Comparison of ENCODE assay signal across 19 cellular contexts in the genomic region with DNA sequence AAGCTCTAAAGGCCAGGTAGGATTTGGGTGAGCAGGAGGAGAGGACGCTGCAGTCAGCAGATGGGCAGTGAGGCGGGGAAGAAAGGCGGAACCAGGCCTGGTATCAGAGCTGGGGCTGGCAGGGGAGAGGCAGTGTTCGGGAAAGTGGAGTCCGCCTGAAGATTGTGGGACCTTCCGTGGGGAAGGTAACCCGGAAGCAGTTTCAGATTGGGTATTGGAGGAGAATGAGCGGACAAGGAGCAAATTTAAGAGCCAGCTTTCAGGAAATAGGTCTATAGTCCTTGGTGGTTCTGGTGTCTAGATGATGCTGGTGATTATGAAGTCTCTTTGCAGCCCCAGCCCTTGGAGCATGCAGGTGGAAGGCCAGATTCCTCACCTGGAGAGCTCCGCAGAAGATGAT. TPM values are rescaled to one million over a fixed set of nuclear protein-coding genes. Genes with fewer than 3 reads are reported as not detected.
DNase-seq lines count a peak whose midpoint lies in the region; ATAC-seq, FAIRE-seq and TF ChIP-seq lines count a peak whose summit lies in the region.
"Had no signal": no experiment of that assay in that cellular context is flagged by ENCODE, and none has a peak within 500 bp of the region (broad histone marks: within the 10 kb centered on the region; RNA-seq: fewer than 3 reads in every experiment).

No MANE protein-coding gene starts in this region.

- no TSS peak for BruUV-seq in K562 (replicated peaks; lab: Mats Ljungman, UMichigan)

- H4K20me1 ChIP-seq in GM23338 (replicated peaks; ENCODE audit: insufficient read depth) = peaks cover 89% of the 10 kb centered on the region
- no peaks in the 10 kb centered on the region for H4K20me1 ChIP-seq in K562 (replicated peaks; ENCODE audit: control insufficient read depth, insufficient read depth, low read length)

- peaks cover 17% of the 10 kb centered on the region for H3F3A ChIP-seq in GM23338 (replicated peaks; ENCODE audit: low read depth)

- H3K9me3 ChIP-seq in K562 (replicated peaks; ENCODE audit: control insufficient read depth, insufficient read depth, low read depth, low read length) (no peaks in the 10 kb centered on the region; the same call in 1 of the 2 replicates), parathyroid adenoma (ENCODE audit: control insufficient read depth, low read length) (no peaks in the 10 kb centered on the region)
- H3K9me3 ChIP-seq: A549 had no signal

- TF ChIP-seq CTCF in GM23338 (conservative IDR thresholded peaks at IDR 0.05; ENCODE audit: low read depth in 2 of 2) (no peak), K562 (IDR thresholded peaks at IDR 0.05 in 2 of 3, conservative IDR thresholded peaks at IDR 0.05 in 1 of 3; ENCODE audit: insufficient read depth in 2 of 3, low read depth in 1 of 3, low read length in 3 of 3) (no peak), nephron (IDR thresholded peaks at IDR 0.05; ENCODE audit: unreplicated experiment in 3 of 3) (no peak), parathyroid adenoma (IDR thresholded peaks at IDR 0.05) (no peak)

- no peak for FAIRE-seq in K562 (lab: Jason Lieb, UNC)
- FAIRE-seq: A549, GM19239, H54 had no signal

- H3K4me3 Mint-ChIP-seq in GM23338 (no peak overlapping the region), nephron (no peak overlapping the region)
- H3K4me3 Mint-ChIP-seq: CD4-positive, alpha-beta T cell; HFFc6 had no signal

- H3K4me2 ChIP-seq in GM23338 (no peak overlapping the region), K562 (ENCODE audit: insufficient read depth, low read length) (no peak overlapping the region), parathyroid adenoma (ENCODE audit: low read length) (no peak overlapping the region)
- H3K4me2 ChIP-seq: A549 had no signal

- in situ Hi-C loops in K562 (cut with MboI) = no loop called here

- POLR2A ChIA-PET in K562 (lab: Yijun Ruan, JAX) = no interaction called here

- H3K4me3 ChIP-seq in GM23338 (no peak overlapping the region), K562 (no peak overlapping the region), parathyroid adenoma (ENCODE audit: low read depth, low read length) (no peak overlapping the region)
- H3K4me3 ChIP-seq: A549 had no signal

- H3K36me3 ChIP-seq in GM23338 (ENCODE audit: insufficient read depth) (no peaks in the 10 kb centered on the region), K562 (ENCODE audit: control insufficient read depth, insufficient read depth, low read length) (no peaks in the 10 kb centered on the region), parathyroid adenoma (ENCODE audit: control insufficient read depth, insufficient read depth, low read length) (no peaks in the 10 kb centered on the region)

- no peak for ATAC-seq in GM23338
- ATAC-seq in K562 = no peak
- ATAC-seq: A549, HCT116 had no signal

- intact Hi-C loops in K562 (cut with micrococcal nuclease) = no loop called here

- TF ChIP-seq EP300 in K562 (IDR thresholded peaks at IDR 0.05; ENCODE audit: low read length) = no peak

- no peaks in the 10 kb centered on the region for H3K9me1 ChIP-seq in K562 (ENCODE audit: control insufficient read depth, insufficient read depth, low read length)

- H3K27ac ChIP-seq in GM23338 (ENCODE audit: low read depth) = 0 out of 2 replicates have a peak overlapping the region, but pooled peaks have one; percentile 66
- H3K27ac ChIP-seq in K562 (ENCODE audit: extremely low read depth, low read depth, low read length) = no peak overlapping the region
- peak overlapping the region; percentile 89 for H3K27ac ChIP-seq in parathyroid adenoma
- H3K27ac ChIP-seq: 22Rv1, A549, C4-2B had no signal

- no peak overlapping the region for H2AFZ ChIP-seq in GM23338
- no peak overlapping the region for H2AFZ ChIP-seq in K562 (ENCODE audit: low read depth, low read length)
- H2AFZ ChIP-seq in parathyroid adenoma = peak overlapping the region; percentile 72

- no peak for TF ChIP-seq POLR2A in K562 (conservative IDR thresholded peaks at IDR 0.05)

- H3K9me3 Mint-ChIP-seq in GM23338 (no peaks in the 10 kb centered on the region), nephron (no peaks in the 10 kb centered on the region)
- H3K9me3 Mint-ChIP-seq: CD4-positive, alpha-beta T cell; HFFc6 had no signal

- peaks cover 36% of the 10 kb centered on the region for H3K36me3 Mint-ChIP-seq in GM23338 (ENCODE audit: low read depth)
- peaks cover 26% of the 10 kb centered on the region for H3K36me3 Mint-ChIP-seq in nephron (ENCODE audit: low read depth)

- CTCF ChIA-PET in K562 (lab: Yijun Ruan, JAX; ENCODE audit: low intra/inter-chr PET ratio) = no interaction called here

- H3K27ac Mint-ChIP-seq in GM23338 (peak overlapping the region; percentile 4; the same call in 1 of the 2 replicates), nephron (peak overlapping the region; percentile 2 to 9 (median 4))
- H3K27ac Mint-ChIP-seq: CD4-positive, alpha-beta T cell had no signal

- no peak overlapping the region for H3K9ac ChIP-seq in K562 (ENCODE audit: insufficient read depth in 1 of 2, low read depth in 2 of 2, low read length in 2 of 2)
- H3K9ac ChIP-seq in parathyroid adenoma = no peak overlapping the region

- 3% methylated on average over 8 of the region's 9 CpGs for WGBS in K562 (ENCODE audit: insufficient coverage, low coverage, missing lambda C conversion rate)

- peaks cover 98% of the 10 kb centered on the region for H3K79me2 ChIP-seq in GM23338 (replicated peaks; ENCODE audit: insufficient read depth)
- no peaks in the 10 kb centered on the region for H3K79me2 ChIP-seq in K562 (ENCODE audit: control insufficient read depth, insufficient read depth, low read length)
- H3K79me2 ChIP-seq in parathyroid adenoma = peaks cover 5% of the 10 kb centered on the region

- H3K4me1 Mint-ChIP-seq in GM23338 (peaks cover 87% of the 10 kb centered on the region), nephron (peaks cover 78% of the 10 kb centered on the region)

- no peaks in the 10 kb centered on the region; the same call in 1 of the 2 replicates for H3K9me2 ChIP-seq in GM23338 (ENCODE audit: insufficient read depth)

- H3K4me1 ChIP-seq in GM23338 (ENCODE audit: insufficient read depth) = peaks cover 58% of the 10 kb centered on the region
- no peaks in the 10 kb centered on the region for H3K4me1 ChIP-seq in K562 (replicated peaks in 1 of 2; ENCODE audit: control insufficient read depth in 2 of 2, insufficient read depth in 2 of 2, low read length in 2 of 2)
- peaks cover 61% of the 10 kb centered on the region for H3K4me1 ChIP-seq in parathyroid adenoma

- H3K27me3 Mint-ChIP-seq in GM23338 (ENCODE audit: insufficient read depth, low read depth, poor library complexity) (peaks cover 14% of the 10 kb centered on the region), nephron (ENCODE audit: low read depth) (no peaks in the 10 kb centered on the region)

- TF ChIP-seq RAD21 in K562 (CRISPR knock-in tag; conservative IDR thresholded peaks at IDR 0.05 in 1 of 2, IDR thresholded peaks at IDR 0.05 in 1 of 2) = no peak

- H3K27me3 ChIP-seq in GM23338 (ENCODE audit: insufficient read depth) = no peaks in the 10 kb centered on the region
- peaks cover under 1 to 28% of the 10 kb centered on the region in 2 experiments; a peak in 4 of 5 replicates for H3K27me3 ChIP-seq in K562 (ENCODE audit: control insufficient read depth in 2 of 2, insufficient read depth in 2 of 2, low read length in 2 of 2)
- H3K27me3 ChIP-seq in parathyroid adenoma (ENCODE audit: control insufficient read depth, insufficient read depth, low read length) = no peaks in the 10 kb centered on the region

- DNase-seq in GM23338 (ENCODE audit: low spot score) (no peak), K562 (ENCODE audit: extremely low read depth in 1 of 4, low spot score in 3 of 4) (no peak), ureter (ENCODE audit: low spot score) (no peak), COR-L47 (lab: John Stamatoyannopoulos, UW) (no peak)
- DNase-seq in activated CD4-positive, alpha-beta T cell treated with anti-CD3 and anti-CD28 coated beads, Interleukin-2, amount 50 U/mL, for 4 hours = no peak
- DNase-seq: AML-193; Calu3; CD4-positive, alpha-beta T cell; DMS79 treated with DMSO at 0.1 percent for 48 hours; GF-D8 had no signal

TF ChIP-seq in GM23338, 12 proteins besides CTCF, POLR2A, EP300 and RAD21 (continues in another document):
- TF ChIP-seq ZNF114 (CRISPR knock-in tag; IDR thresholded peaks at IDR 0.05) (no peak), POLR2AphosphoS5 (IDR thresholded peaks at IDR 0.05; ENCODE audit: low read depth) (no peak)

TF ChIP-seq in K562, 482 proteins besides CTCF, POLR2A, EP300 and RAD21:
- peak; percentile 66; the same call in 1 of the 2 replicates for TF ChIP-seq NR2C1 (IDR thresholded peaks at IDR 0.05)
- TF ChIP-seq NR2C1 (tag; IDR thresholded peaks at IDR 0.05) = 0 out of 2 replicates have a peak, but pooled peaks have one; percentile 58
- no peak for TF ChIP-seq XRCC4 (IDR thresholded peaks at IDR 0.05; ENCODE audit: extremely low read depth, insufficient read depth, insufficient read length)
TF ChIP-seq in K562: peak in this region for 1.

RNA-seq across cellular contexts. Expression of a gene that starts 51.0 kb away (rescaled TPM):
- 42.4 and 47.3 TPM in 2 replicates for total RNA-seq in GM23338 (2014; rRNA removed; shearing (Covaris generic))
- 101 and 113 TPM in 2 replicates for polyA plus RNA-seq in GM23338 (2016; fragmentation: Nextera tagmentation; extraction: Ambion mirVana)
- total RNA-seq in K562 (2011; cell fraction: chromatin; rRNA removed; ENCODE audit: low replicate concordance) = 0.23 TPM in 1 of 2 replicates, not detected in the other
- not detected in 2 replicates for total RNA-seq in K562 (2011; cell fraction: nucleolus; rRNA removed)
- total RNA-seq in K562 (2011; cell fraction: nucleoplasm; rRNA removed) = not detected in 2 replicates
- total RNA-seq in K562 (2014; rRNA removed) = not detected in 2 replicates
- not detected in 2 replicates for total RNA-seq in K562 (2014; rRNA removed; fragmentation: Illumina TruSeq; extraction: Trizol)
- total RNA-seq in K562 (2015; rRNA removed; fragmentation: Illumina TruSeq; extraction: Trizol) = not detected in 2 replicates
- 0.11 and 0.13 TPM in 2 replicates for total RNA-seq in K562 (2021)
- not detected in 2 replicates for polyA plus RNA-seq in K562 (2011; rRNA removed)
- polyA plus RNA-seq in K562 (2011; cell fraction: cytosol; rRNA removed) = 0.03 TPM in 1 of 2 replicates, not detected in the other
- 0.07 TPM in 1 of 2 replicates, not detected in the other for polyA plus RNA-seq in K562 (2011; cell fraction: nucleus; rRNA removed)
- 0.17 and 0.21 TPM in 2 replicates for polyA plus RNA-seq in K562 (2012)
- polyA plus RNA-seq in K562 (2014; fragmentation: Illumina TruSeq; extraction: Trizol) = 0.07 and 0.09 TPM in 2 replicates
- polyA plus RNA-seq in K562 (2014; fragmentation: Nextera tagmentation; extraction: Ambion mirVana) = under 1 TPM in 1 of 2 experiments, not detected in 1; 0.04 TPM
- 0.03 and 0.05 TPM in 2 replicates for polyA plus RNA-seq in K562 (2014; rRNA removed)
- not detected in 2 replicates for polyA minus RNA-seq in K562 (2011; rRNA and poly(A)+ RNA removed)
- polyA minus RNA-seq in K562 (2011; cell fraction: cytosol; rRNA and poly(A)+ RNA removed) = not detected in 2 replicates
- not detected in 2 replicates for polyA minus RNA-seq in K562 (2011; cell fraction: nucleus; rRNA and poly(A)+ RNA removed)
- total RNA-seq in ureter = 15.5 TPM
- total RNA-seq: CD4-positive, alpha-beta T cell had no signal

Comparison
In these comparisons a context has a peak if more than half of its experiments do, and no peak if none do; other contexts are left out.
1. RNA of a gene that starts 51.0 kb away (total RNA-seq): 42.4 to 47.3 TPM in GM23338 and 15.5 TPM in ureter (single experiment); 0.11 to 0.23 TPM in K562; every median in the first group is over 10 times any median in the second.